31 cellular contexts compared by ENCODE assay signal in the genomic region with DNA sequence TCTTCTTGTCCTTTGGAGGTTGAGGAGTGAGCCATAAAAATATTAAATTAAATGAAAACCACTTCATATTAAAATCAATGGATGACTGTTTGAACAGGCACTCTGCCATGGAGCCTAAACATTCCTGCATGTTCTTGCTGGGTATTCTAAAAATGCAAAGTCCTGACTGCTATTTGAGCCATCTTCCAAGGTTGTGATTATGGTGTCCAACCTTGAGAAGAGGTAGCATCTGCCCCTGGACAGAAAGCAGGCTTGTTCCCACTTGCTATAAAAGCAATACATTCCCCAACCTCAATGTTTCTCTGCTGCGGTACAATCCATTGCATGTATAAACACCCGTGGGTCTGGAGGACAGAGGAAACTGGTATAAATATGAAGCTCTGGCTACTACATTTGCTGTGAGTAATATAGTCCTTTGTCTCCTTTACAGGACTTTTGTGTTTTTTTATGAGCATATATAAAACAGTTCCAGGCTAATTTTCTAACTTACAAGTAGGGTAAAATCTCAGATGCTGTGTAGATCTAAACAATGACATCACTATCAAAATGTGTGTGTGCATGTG.
DNase-seq lines count a peak whose midpoint lies in the region; ATAC-seq, FAIRE-seq and TF ChIP-seq lines count a peak whose summit lies in the region.
"Had no signal": no experiment of that assay in that cellular context is flagged by ENCODE, and none has a peak within 500 bp of the region (broad histone marks: within the 10 kb centered on the region; RNA-seq: fewer than 3 reads in every experiment).

No MANE protein-coding gene starts in this region.

- H3K4me2 ChIP-seq in PC-3 (ENCODE audit: low read length): no peak overlapping the region
- no peak overlapping the region for H3K4me2 ChIP-seq in keratinocyte (ENCODE audit: control insufficient read depth, extremely low read depth, insufficient read depth, low read depth, low read length)
- H3K4me2 ChIP-seq in osteoblast (ENCODE audit: insufficient read depth, low read length): no peak overlapping the region

- H3K4me3 Mint-ChIP-seq in activated T-cell treated with anti-CD3 and anti-CD28 coated beads, Interleukin-2, amount 50 U/mL, for 24 hours: no peak overlapping the region
- H3K4me3 Mint-ChIP-seq: activated naive CD8-positive, alpha-beta T cell; nephron; stimulated activated effector memory CD8-positive, alpha-beta T cell treated with anti-CD3 and anti-CD28 coated beads, Interleukin-12 subunit alpha, Interleukin-12 subunit beta, amount 100 ng/mL, for 72 hours had no signal

- POLR2A ChIA-PET in PC-3 (lab: Charles Lee; ENCODE audit: unreplicated experiment): no interaction called here

- H3K27ac ChIP-seq in ACC112 (ENCODE audit: low read depth, low read length) (no peak overlapping the region), PC-3 (ENCODE audit: low read length) (0 out of 2 replicates have a peak overlapping the region, but pooled peaks have one; percentile 18), keratinocyte (ENCODE audit: control insufficient read depth, insufficient read depth, low read length) (no peak overlapping the region), osteoblast (ENCODE audit: low read depth, low read length) (no peak overlapping the region)
- H3K27ac ChIP-seq: esophagus muscularis mucosa, gastroesophageal sphincter, lower lobe of right lung, ovary, tibial nerve, WERI-Rb-1 had no signal

- CTCF ChIA-PET in PC-3 (lab: Charles Lee): interaction anchor here (0.7 kb wide), 1 partner anchor 303 kb away, joined by 3 read pairs; no protein-coding TSS in a partner anchor

- peaks cover 5% of the 10 kb centered on the region for H3K4me1 ChIP-seq in ACC112 (ENCODE audit: control insufficient read depth, insufficient read depth, low read length, unreplicated experiment)
- H3K4me1 ChIP-seq in PC-3 (ENCODE audit: insufficient read depth, low read length): peaks cover 14% of the 10 kb centered on the region
- peaks cover 4% of the 10 kb centered on the region for H3K4me1 ChIP-seq in keratinocyte (ENCODE audit: control insufficient read depth, extremely low read depth, insufficient read depth, low read length)
- H3K4me1 ChIP-seq in osteoblast (ENCODE audit: insufficient read depth, low read length): no peaks in the 10 kb centered on the region
- H3K4me1 ChIP-seq: esophagus muscularis mucosa, gastroesophageal sphincter, HAP-1, lower lobe of right lung, tibial nerve had no signal

- TF ChIP-seq CTCF in PC-3 (conservative IDR thresholded peaks at IDR 0.05; ENCODE audit: low read depth, low read length) (no peak), keratinocyte (optimal IDR thresholded peaks at IDR 0.05 in 1 of 3, IDR thresholded peaks at IDR 0.05 in 1 of 3, conservative IDR thresholded peaks at IDR 0.05 in 1 of 3; ENCODE audit: extremely low read depth in 1 of 3, insufficient read depth in 2 of 3, low read length in 3 of 3) (no peak), osteoblast (IDR thresholded peaks at IDR 0.05; ENCODE audit: extremely low read depth, low read depth, low read length) (no peak)

- peaks cover 3% of the 10 kb centered on the region for H3K9me3 Mint-ChIP-seq in activated T-cell treated with anti-CD3 and anti-CD28 coated beads, Interleukin-2, amount 50 U/mL, for 24 hours
- H3K9me3 Mint-ChIP-seq: stimulated activated effector memory CD8-positive, alpha-beta T cell treated with anti-CD3 and anti-CD28 coated beads, Interleukin-12 subunit alpha, Interleukin-12 subunit beta, amount 100 ng/mL, for 72 hours had no signal

- peak; percentile 78 for ATAC-seq in PC-3
- ATAC-seq: gastroesophageal sphincter; lower lobe of right lung; stimulated activated effector memory CD8-positive, alpha-beta T cell treated with anti-CD3 and anti-CD28 coated beads, Interleukin-12 subunit alpha, Interleukin-12 subunit beta, amount 100 ng/mL, for 72 hours had no signal

- no TSS peak for BruUV-seq in PC-3 (replicated peaks; lab: Mats Ljungman, UMichigan)

- H3K36me3 ChIP-seq in ACC112 (ENCODE audit: insufficient read depth, low read length) (no peaks in the 10 kb centered on the region), PC-3 (ENCODE audit: low read depth, low read length) (no peaks in the 10 kb centered on the region), keratinocyte (ENCODE audit: control insufficient read depth in 2 of 2, extremely low read depth in 1 of 2, insufficient read depth in 2 of 2, low read length in 2 of 2) (no peaks in the 10 kb centered on the region), osteoblast (ENCODE audit: insufficient read depth, low read length) (no peaks in the 10 kb centered on the region)
- H3K36me3 ChIP-seq: esophagus muscularis mucosa, gastroesophageal sphincter, HAP-1, lower lobe of right lung, ovary, tibial nerve, WERI-Rb-1 had no signal

- no peaks in the 10 kb centered on the region for H3F3A ChIP-seq in PC-3 (ENCODE audit: low read length, unreplicated experiment)

- DNase-seq in PC-3 (peak; percentile 28), dermis blood vessel endothelial cell (peak; percentile 25), keratinocyte (ENCODE audit: low read depth, low spot score) (no peak), SKM-1 (lab: John Stamatoyannopoulos, UW; ENCODE audit: unreplicated experiment) (no peak), NCI-H774 (lab: John Stamatoyannopoulos, UW) (no peak), osteoblast (ENCODE audit: insufficient read length, low spot score, missing footprints) (no peak)
- no peak for DNase-seq in activated T-cell treated with anti-CD3 and anti-CD28 coated beads, Interleukin-2, amount 50 U/mL, for 24 hours
- DNase-seq: 8988T; activated CD4-positive, alpha-beta T cell treated with anti-CD3 and anti-CD28 coated beads for 4 hours; activated CD8-positive, alpha-beta memory T cell treated with anti-CD3 and anti-CD28 coated beads for 24 hours; activated effector memory CD4-positive, alpha-beta T cell treated with Interleukin-2 at 50 U/mL for 16 hours; aorta; caudate nucleus; CD4-positive, CD25-positive, alpha-beta regulatory T cell; lower lobe of right lung; MV-4-11; NCI-H146; NCI-H226; ovary; SIG-M5; T1000; WERI-Rb-1 had no signal

- H3K27me3 ChIP-seq in ACC112 (ENCODE audit: insufficient read depth, low read length) (no peaks in the 10 kb centered on the region), PC-3 (ENCODE audit: low read length) (no peaks in the 10 kb centered on the region), keratinocyte (ENCODE audit: control insufficient read depth, extremely low read depth, insufficient read depth, low read length) (no peaks in the 10 kb centered on the region), osteoblast (ENCODE audit: insufficient read depth, low read length) (no peaks in the 10 kb centered on the region)
- H3K27me3 ChIP-seq: esophagus muscularis mucosa, gastroesophageal sphincter, ovary, tibial nerve had no signal

- peak overlapping the region; percentile 16 for H2AFZ ChIP-seq in ACC112 (ENCODE audit: low read length, unreplicated experiment)
- peak overlapping the region; percentile 55 for H2AFZ ChIP-seq in PC-3 (ENCODE audit: low read length)
- peak overlapping the region; percentile 27 for H2AFZ ChIP-seq in keratinocyte (ENCODE audit: control insufficient read depth, low read length)
- H2AFZ ChIP-seq in osteoblast (ENCODE audit: low read length): no peak overlapping the region

- H3K36me3 Mint-ChIP-seq in activated T-cell treated with anti-CD3 and anti-CD28 coated beads, Interleukin-2, amount 50 U/mL, for 24 hours (ENCODE audit: low read depth): no peaks in the 10 kb centered on the region
- H3K36me3 Mint-ChIP-seq: activated naive CD8-positive, alpha-beta T cell; CD4-positive, CD25-positive, alpha-beta regulatory T cell; stimulated activated effector memory CD8-positive, alpha-beta T cell treated with anti-CD3 and anti-CD28 coated beads, Interleukin-12 subunit alpha, Interleukin-12 subunit beta, amount 100 ng/mL, for 72 hours had no signal

- H3K9ac ChIP-seq in PC-3 (ENCODE audit: low read length) (no peak overlapping the region), keratinocyte (ENCODE audit: control insufficient read depth, extremely low read depth, insufficient read depth, low read length) (no peak overlapping the region)

- H3K4me3 ChIP-seq in ACC112 (ENCODE audit: low read depth, low read length): no peak overlapping the region
- H3K4me3 ChIP-seq in PC-3 (ENCODE audit: low read length): no peak overlapping the region
- no peak overlapping the region for H3K4me3 ChIP-seq in keratinocyte (ENCODE audit: control insufficient read depth in 2 of 3, extremely low read depth in 1 of 3, insufficient read depth in 2 of 3, low read depth in 1 of 3, low read length in 3 of 3)
- H3K4me3 ChIP-seq in osteoblast (ENCODE audit: insufficient read depth, low read length): no peak overlapping the region
- H3K4me3 ChIP-seq: esophagus muscularis mucosa, gastroesophageal sphincter, HAP-1, lower lobe of right lung, ovary, tibial nerve had no signal

- no peaks in the 10 kb centered on the region for H3K9me2 ChIP-seq in PC-3 (replicated peaks; ENCODE audit: low read length)

- H3K9me1 ChIP-seq in keratinocyte (ENCODE audit: control insufficient read depth, extremely low read depth, insufficient read depth, low read length): no peaks in the 10 kb centered on the region

- intact Hi-C loops in PC-3 (cut with micrococcal nuclease): loop anchor here (2.0 to 10.0 kb wide), 3 partner anchors 169 to 812 kb away; no protein-coding TSS in a partner anchor

- dilution Hi-C loops in keratinocyte (cut with MboI; ENCODE audit: extremely low pct_ligation_motif_present, low sequenced_read_pairs): no loop called here

- no peaks in the 10 kb centered on the region for H3K79me2 ChIP-seq in ACC112 (ENCODE audit: control insufficient read depth, insufficient read depth, low read length, unreplicated experiment)
- H3K79me2 ChIP-seq in PC-3 (ENCODE audit: low read length): no peaks in the 10 kb centered on the region
- no peaks in the 10 kb centered on the region for H3K79me2 ChIP-seq in keratinocyte (ENCODE audit: control insufficient read depth, insufficient read depth, low read length)
- H3K79me2 ChIP-seq in osteoblast (ENCODE audit: insufficient read depth, low read length): no peaks in the 10 kb centered on the region

- FAIRE-seq in keratinocyte (lab: Jason Lieb, UNC): peak; percentile 82
- FAIRE-seq: RCC 7860 had no signal

- H3K27me3 Mint-ChIP-seq in activated T-cell treated with anti-CD3 and anti-CD28 coated beads, Interleukin-2, amount 50 U/mL, for 24 hours: no peaks in the 10 kb centered on the region
- H3K27me3 Mint-ChIP-seq: activated naive CD8-positive, alpha-beta T cell; CD4-positive, CD25-positive, alpha-beta regulatory T cell had no signal

- H3K4me1 Mint-ChIP-seq in activated T-cell treated with anti-CD3 and anti-CD28 coated beads, Interleukin-2, amount 50 U/mL, for 24 hours (ENCODE audit: low read depth): no peaks in the 10 kb centered on the region
- H3K4me1 Mint-ChIP-seq: CD4-positive, CD25-positive, alpha-beta regulatory T cell; nephron; stimulated activated effector memory CD8-positive, alpha-beta T cell treated with anti-CD3 and anti-CD28 coated beads, Interleukin-12 subunit alpha, Interleukin-12 subunit beta, amount 100 ng/mL, for 72 hours had no signal

- H3K27ac Mint-ChIP-seq in activated T-cell treated with anti-CD3 and anti-CD28 coated beads, Interleukin-2, amount 50 U/mL, for 24 hours: no peak overlapping the region
- H3K27ac Mint-ChIP-seq: activated naive CD8-positive, alpha-beta T cell; CD4-positive, CD25-positive, alpha-beta regulatory T cell; nephron; stimulated activated effector memory CD8-positive, alpha-beta T cell treated with anti-CD3 and anti-CD28 coated beads, Interleukin-12 subunit alpha, Interleukin-12 subunit beta, amount 100 ng/mL, for 72 hours had no signal

- H3K9me3 ChIP-seq in PC-3 (ENCODE audit: low read length) (no peaks in the 10 kb centered on the region), keratinocyte (ENCODE audit: control insufficient read depth, low read depth, low read length) (no peaks in the 10 kb centered on the region), osteoblast (ENCODE audit: low read depth, low read length) (no peaks in the 10 kb centered on the region)
- H3K9me3 ChIP-seq: esophagus muscularis mucosa, gastroesophageal sphincter, HAP-1, lower lobe of right lung, ovary, tibial nerve had no signal

- H4K20me1 ChIP-seq in PC-3 (ENCODE audit: low read length) (no peaks in the 10 kb centered on the region), keratinocyte (ENCODE audit: control insufficient read depth, extremely low read depth, insufficient read depth, low read length) (no peaks in the 10 kb centered on the region), osteoblast (ENCODE audit: insufficient read depth, low read length) (no peaks in the 10 kb centered on the region)

Comparison
In these comparisons a context has a peak if more than half of its experiments do, and no peak if none do; other contexts are left out.
1. DNase-seq: peak in PC-3 (single experiment) and dermis blood vessel endothelial cell (single experiment); none in keratinocyte (single experiment), SKM-1 (single experiment), NCI-H774 (single experiment), activated T-cell treated with anti-CD3 and anti-CD28 coated beads, Interleukin-2, amount 50 U/mL, for 24 hours (single experiment) and osteoblast (single experiment).